27 cellular contexts compared by ENCODE assay signal in the genomic region with DNA sequence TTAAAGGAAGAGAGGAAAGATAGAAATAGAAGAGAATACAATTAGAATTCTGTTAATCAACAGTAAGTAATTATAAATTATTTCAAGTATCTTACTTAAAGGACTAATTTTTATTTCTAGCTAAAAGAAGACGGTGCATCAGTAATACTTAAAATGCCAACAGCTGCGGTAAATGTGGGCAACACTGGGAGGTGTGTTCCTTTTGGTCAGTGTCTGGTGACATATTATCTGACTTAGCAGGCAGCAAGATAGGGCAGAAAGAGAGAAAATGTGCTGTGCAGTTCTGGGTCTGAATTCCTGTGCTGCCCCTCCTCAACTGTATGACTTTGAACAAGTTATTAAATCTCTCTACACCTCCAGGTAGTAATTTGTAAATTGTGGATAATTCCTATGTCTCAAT.
"Had no signal": no experiment of that assay in that cellular context is flagged by ENCODE, and none has a peak within 500 bp of the region (broad histone marks: within the 10 kb centered on the region; RNA-seq: fewer than 3 reads in every experiment).

No MANE protein-coding gene starts in this region.

- DNase-seq: activated CD4-positive, alpha-beta T cell treated with anti-CD3 and anti-CD28 coated beads, Interleukin-2, amount 10 ng/mL, durations not matched to agents 24 days and 14 days; activated CD4-positive, alpha-beta T cell treated with anti-CD3 and anti-CD28 coated beads, Interleukin-2, amount 50 U/mL, for 4 hours; activated CD8-positive, alpha-beta T cell treated with anti-CD3 and anti-CD28 coated beads for 36 hours; activated naive CD4-positive, alpha-beta T cell treated with anti-CD3 and anti-CD28 coated beads, Interleukin-2, amount 10 ng/mL, durations not matched to agents 7 days and 5 days; activated naive CD8-positive, alpha-beta T cell treated with anti-CD3 and anti-CD28 coated beads, Interleukin-2, amount 50 U/mL, for 24 hours; activated T-cell treated with anti-CD3 and anti-CD28 coated beads for 4 hours; activated T-cell treated with anti-CD3 and anti-CD28 coated beads, Interleukin-2, amount 50 U/mL, for 4 hours; anterior cingulate cortex; brain microvascular endothelial cell; central memory CD4-positive, alpha-beta T cell; Karpas-422; KBM-7; MG63; NCI-H1048; NCI-H1105 treated with DMSO at 0.1 percent for 48 hours; NCI-H1436; NCI-H1694; NCI-H1930; NCI-H2081 treated with DMSO at 0.1 percent for 48 hours; NCI-H345; NCI-H524 treated with DMSO at 0.1 percent for 48 hours; NCI-H748 treated with DMSO at 0.1 percent for 48 hours; NK-92 treated with Interleukin-12 subunit alpha and Interleukin-12 subunit beta, amount 100 ng/mL, for 24 hours; SHP77; SJCRH30; T1000 had no signal

- H3K4me3 ChIP-seq: MG63, SJCRH30, SK-N-MC had no signal

- H3K4me1 ChIP-seq: SJCRH30 had no signal

- H3K9me3 ChIP-seq: MG63, SJCRH30 had no signal

- H3K27ac ChIP-seq: brain microvascular endothelial cell, SJCRH30, SK-N-MC had no signal

- H3K27me3 ChIP-seq: brain microvascular endothelial cell, MG63, SJCRH30 had no signal

- H3K36me3 ChIP-seq: brain microvascular endothelial cell, MG63, SJCRH30 had no signal
